ENCODE assay signal across 10 cellular contexts in the genomic region with DNA sequence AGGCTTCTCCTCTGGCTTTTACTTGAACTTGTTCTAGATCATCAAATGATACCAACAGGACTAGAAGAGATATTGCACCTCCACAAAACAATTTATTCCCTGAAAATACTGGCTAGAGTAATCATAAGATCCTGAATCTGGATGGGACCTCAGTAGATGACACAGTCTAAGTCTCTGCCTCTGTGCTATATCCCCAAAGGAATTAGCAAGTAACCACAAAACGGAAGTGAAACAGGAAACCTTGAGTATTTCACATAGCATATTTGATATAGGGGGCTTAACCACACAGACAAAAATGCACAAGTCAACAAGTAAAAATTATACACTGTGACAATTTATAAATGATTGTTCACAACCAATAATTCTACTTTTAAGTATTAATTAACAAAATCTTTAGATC.
DNase-seq lines count a peak whose midpoint lies in the region; ATAC-seq and TF ChIP-seq lines count a peak whose summit lies in the region.
"Had no signal": no experiment of that assay in that cellular context is flagged by ENCODE, and none has a peak within 500 bp of the region (broad histone marks: within the 10 kb centered on the region; RNA-seq: fewer than 3 reads in every experiment).

No MANE protein-coding gene starts in this region.

- no peaks in the 10 kb centered on the region for H3K36me3 ChIP-seq in spleen

- ATAC-seq in GM18511 (IDR thresholded peaks at IDR 0.05; ENCODE audit: unreplicated experiment) (peak; percentile 95), HG02938 (IDR thresholded peaks at IDR 0.05; ENCODE audit: unreplicated experiment) (peak; percentile 87), HG02870 (IDR thresholded peaks at IDR 0.05; ENCODE audit: unreplicated experiment) (no peak)

- WGBS in spleen, 5 donors: 8 to 17% (median 13%) methylated on average over 1 of the region's 1 CpG

- peaks cover 0 to 22% (median 8%) of the 10 kb centered on the region in 8 donors for H3K9me3 ChIP-seq in spleen

- H3K27me3 ChIP-seq in spleen (replicated peaks in 1 of 7): peaks cover 0 to 63% (median 0%) of the 10 kb centered on the region in 7 donors

- no peak overlapping the region for H3K4me3 ChIP-seq in spleen

- peak; percentile 72 for DNase-seq in NOMO-1 treated with dmso at 0.1 percent for 144 hours (lab: John Stamatoyannopoulos, UW; ENCODE audit: unreplicated experiment)
- DNase-seq in medulla oblongata (ENCODE audit: extremely low spot score): peak; percentile 16
- DNase-seq in NCI-H1436 (lab: John Stamatoyannopoulos, UW): no peak
- DNase-seq in NCI-H1105 (lab: John Stamatoyannopoulos, UW): no peak
- no peak for DNase-seq in spleen
- DNase-seq: aorta had no signal

- intact Hi-C loops in spleen (cut with DNase I; ENCODE audit: low total_unique reads): no loop called here

- peaks cover 0 to 20% (median 9%) of the 10 kb centered on the region in 6 donors for H3K4me1 ChIP-seq in spleen

- H3K27ac ChIP-seq in spleen: no peak overlapping the region
- H3K27ac ChIP-seq: KMS-11 had no signal

- no peak for TF ChIP-seq CTCF in spleen (IDR thresholded peaks at IDR 0.05 in 8 of 11, conservative IDR thresholded peaks at IDR 0.05 in 3 of 11)

- TF ChIP-seq POLR2A in spleen (IDR thresholded peaks at IDR 0.05): no peak

Comparison
In these comparisons a context has a peak if more than half of its experiments do, and no peak if none do; other contexts are left out.
1. DNase-seq: peak in NOMO-1 treated with dmso at 0.1 percent for 144 hours (single experiment) and medulla oblongata (single experiment); none in NCI-H1436 (single experiment), NCI-H1105 (single experiment) and spleen (single experiment).